In the genomic region with DNA sequence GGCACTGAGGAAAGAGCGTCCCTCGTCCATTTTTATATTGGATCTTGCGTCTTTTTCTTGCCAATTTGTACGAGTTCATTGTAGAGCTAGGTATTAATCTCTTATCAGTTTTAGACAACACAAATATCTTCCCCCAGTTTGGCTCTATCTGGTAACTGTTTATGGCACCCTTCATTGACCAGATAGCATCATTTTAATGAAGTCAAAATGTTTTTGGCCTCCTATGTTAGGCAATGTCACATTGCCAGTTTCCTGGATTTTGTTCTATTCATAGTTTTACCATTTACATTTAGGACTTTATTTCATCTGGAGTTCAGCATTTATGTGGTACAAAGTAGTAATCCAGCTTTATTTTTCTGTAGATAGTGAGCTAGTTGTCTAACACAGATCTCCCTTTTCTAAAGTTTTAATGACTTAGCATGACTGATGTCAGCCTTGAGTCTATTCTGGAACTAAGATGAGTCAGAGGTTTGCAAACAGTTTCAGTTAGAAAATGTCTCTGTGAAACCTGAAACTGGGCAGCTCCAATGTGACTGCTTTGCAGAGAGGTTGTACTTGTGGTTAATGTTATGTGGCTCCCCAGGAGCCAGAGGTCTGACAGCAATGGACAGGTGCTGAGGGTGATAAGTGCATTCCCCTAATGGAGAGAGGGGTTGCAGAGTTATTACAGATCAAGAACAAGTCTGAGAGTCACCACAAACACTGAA, we compare ENCODE assay signal across 1 cellular context.
TF ChIP-seq lines count a peak whose summit lies in the region.

No MANE protein-coding gene starts in this region.

TF ChIP-seq in HepG2, 621 proteins besides CTCF, POLR2A, EP300 and RAD21 (continued from another document and continues in another):
- TF ChIP-seq, protein P1, sequence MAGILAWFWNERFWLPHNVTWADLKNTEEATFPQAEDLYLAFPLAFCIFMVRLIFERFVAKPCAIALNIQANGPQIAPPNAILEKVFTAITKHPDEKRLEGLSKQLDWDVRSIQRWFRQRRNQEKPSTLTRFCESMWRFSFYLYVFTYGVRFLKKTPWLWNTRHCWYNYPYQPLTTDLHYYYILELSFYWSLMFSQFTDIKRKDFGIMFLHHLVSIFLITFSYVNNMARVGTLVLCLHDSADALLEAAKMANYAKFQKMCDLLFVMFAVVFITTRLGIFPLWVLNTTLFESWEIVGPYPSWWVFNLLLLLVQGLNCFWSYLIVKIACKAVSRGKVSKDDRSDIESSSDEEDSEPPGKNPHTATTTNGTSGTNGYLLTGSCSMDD (CRISPR knock-in tag; IDR thresholded peaks at IDR 0.05), result no peak
- TF ChIP-seq, protein P2, sequence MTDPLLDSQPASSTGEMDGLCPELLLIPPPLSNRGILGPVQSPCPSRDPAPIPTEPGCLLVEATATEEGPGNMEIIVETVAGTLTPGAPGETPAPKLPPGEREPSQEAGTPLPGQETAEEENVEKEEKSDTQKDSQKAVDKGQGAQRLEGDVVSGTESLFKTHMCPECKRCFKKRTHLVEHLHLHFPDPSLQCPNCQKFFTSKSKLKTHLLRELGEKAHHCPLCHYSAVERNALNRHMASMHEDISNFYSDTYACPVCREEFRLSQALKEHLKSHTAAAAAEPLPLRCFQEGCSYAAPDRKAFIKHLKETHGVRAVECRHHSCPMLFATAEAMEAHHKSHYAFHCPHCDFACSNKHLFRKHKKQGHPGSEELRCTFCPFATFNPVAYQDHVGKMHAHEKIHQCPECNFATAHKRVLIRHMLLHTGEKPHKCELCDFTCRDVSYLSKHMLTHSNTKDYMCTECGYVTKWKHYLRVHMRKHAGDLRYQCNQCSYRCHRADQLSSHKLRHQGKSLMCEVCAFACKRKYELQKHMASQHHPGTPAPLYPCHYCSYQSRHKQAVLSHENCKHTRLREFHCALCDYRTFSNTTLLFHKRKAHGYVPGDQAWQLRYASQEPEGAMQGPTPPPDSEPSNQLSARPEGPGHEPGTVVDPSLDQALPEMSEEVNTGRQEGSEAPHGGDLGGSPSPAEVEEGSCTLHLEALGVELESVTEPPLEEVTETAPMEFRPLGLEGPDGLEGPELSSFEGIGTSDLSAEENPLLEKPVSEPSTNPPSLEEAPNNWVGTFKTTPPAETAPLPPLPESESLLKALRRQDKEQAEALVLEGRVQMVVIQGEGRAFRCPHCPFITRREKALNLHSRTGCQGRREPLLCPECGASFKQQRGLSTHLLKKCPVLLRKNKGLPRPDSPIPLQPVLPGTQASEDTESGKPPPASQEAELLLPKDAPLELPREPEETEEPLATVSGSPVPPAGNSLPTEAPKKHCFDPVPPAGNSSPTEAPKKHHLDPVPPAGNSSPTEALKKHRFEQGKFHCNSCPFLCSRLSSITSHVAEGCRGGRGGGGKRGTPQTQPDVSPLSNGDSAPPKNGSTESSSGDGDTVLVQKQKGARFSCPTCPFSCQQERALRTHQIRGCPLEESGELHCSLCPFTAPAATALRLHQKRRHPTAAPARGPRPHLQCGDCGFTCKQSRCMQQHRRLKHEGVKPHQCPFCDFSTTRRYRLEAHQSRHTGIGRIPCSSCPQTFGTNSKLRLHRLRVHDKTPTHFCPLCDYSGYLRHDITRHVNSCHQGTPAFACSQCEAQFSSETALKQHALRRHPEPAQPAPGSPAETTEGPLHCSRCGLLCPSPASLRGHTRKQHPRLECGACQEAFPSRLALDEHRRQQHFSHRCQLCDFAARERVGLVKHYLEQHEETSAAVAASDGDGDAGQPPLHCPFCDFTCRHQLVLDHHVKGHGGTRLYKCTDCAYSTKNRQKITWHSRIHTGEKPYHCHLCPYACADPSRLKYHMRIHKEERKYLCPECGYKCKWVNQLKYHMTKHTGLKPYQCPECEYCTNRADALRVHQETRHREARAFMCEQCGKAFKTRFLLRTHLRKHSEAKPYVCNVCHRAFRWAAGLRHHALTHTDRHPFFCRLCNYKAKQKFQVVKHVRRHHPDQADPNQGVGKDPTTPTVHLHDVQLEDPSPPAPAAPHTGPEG (CRISPR knock-in tag; IDR thresholded peaks at IDR 0.05), result peak; percentile 44; the same call in 1 of the 2 replicates
- TF ChIP-seq, protein P3, sequence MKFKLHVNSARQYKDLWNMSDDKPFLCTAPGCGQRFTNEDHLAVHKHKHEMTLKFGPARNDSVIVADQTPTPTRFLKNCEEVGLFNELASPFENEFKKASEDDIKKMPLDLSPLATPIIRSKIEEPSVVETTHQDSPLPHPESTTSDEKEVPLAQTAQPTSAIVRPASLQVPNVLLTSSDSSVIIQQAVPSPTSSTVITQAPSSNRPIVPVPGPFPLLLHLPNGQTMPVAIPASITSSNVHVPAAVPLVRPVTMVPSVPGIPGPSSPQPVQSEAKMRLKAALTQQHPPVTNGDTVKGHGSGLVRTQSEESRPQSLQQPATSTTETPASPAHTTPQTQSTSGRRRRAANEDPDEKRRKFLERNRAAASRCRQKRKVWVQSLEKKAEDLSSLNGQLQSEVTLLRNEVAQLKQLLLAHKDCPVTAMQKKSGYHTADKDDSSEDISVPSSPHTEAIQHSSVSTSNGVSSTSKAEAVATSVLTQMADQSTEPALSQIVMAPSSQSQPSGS (CRISPR knock-in tag; IDR thresholded peaks at IDR 0.05), result peak; percentile 32; the same call in 1 of the 2 replicates
- TF ChIP-seq ZNF792 (CRISPR knock-in tag; IDR thresholded peaks at IDR 0.05) (peak; percentile 98), HNRNPK (IDR thresholded peaks at IDR 0.05; ENCODE audit: low read depth, low read length, poor library complexity, severe bottlenecking) (no peak), SMAD1 (CRISPR knock-in tag; IDR thresholded peaks at IDR 0.05; ENCODE audit: borderline replicate concordance, low read depth) (no peak), FOXA1 (IDR thresholded peaks at IDR 0.05) (no peak), FOXA1 (CRISPR knock-in tag; IDR thresholded peaks at IDR 0.05) (no peak), ZNF589 (CRISPR knock-in tag; conservative IDR thresholded peaks at IDR 0.05) (no peak), ZNF563 (CRISPR knock-in tag; IDR thresholded peaks at IDR 0.05) (no peak), MLLT10 (CRISPR knock-in tag; IDR thresholded peaks at IDR 0.05) (no peak), MXD4 (CRISPR knock-in tag; IDR thresholded peaks at IDR 0.05) (no peak), ESRRA (CRISPR knock-in tag; IDR thresholded peaks at IDR 0.05; ENCODE audit: low read depth) (no peak), ARHGAP35 (CRISPR knock-in tag; IDR thresholded peaks at IDR 0.05; ENCODE audit: borderline replicate concordance) (no peak), NPAS2 (CRISPR knock-in tag; IDR thresholded peaks at IDR 0.05; ENCODE audit: borderline replicate concordance) (no peak), ZKSCAN1 (IDR thresholded peaks at IDR 0.05; ENCODE audit: low read length) (no peak), TP53 (CRISPR knock-in tag; conservative IDR thresholded peaks at IDR 0.05) (no peak), ONECUT2 (CRISPR knock-in tag; IDR thresholded peaks at IDR 0.05) (no peak)
- TF ChIP-seq, protein P4, sequence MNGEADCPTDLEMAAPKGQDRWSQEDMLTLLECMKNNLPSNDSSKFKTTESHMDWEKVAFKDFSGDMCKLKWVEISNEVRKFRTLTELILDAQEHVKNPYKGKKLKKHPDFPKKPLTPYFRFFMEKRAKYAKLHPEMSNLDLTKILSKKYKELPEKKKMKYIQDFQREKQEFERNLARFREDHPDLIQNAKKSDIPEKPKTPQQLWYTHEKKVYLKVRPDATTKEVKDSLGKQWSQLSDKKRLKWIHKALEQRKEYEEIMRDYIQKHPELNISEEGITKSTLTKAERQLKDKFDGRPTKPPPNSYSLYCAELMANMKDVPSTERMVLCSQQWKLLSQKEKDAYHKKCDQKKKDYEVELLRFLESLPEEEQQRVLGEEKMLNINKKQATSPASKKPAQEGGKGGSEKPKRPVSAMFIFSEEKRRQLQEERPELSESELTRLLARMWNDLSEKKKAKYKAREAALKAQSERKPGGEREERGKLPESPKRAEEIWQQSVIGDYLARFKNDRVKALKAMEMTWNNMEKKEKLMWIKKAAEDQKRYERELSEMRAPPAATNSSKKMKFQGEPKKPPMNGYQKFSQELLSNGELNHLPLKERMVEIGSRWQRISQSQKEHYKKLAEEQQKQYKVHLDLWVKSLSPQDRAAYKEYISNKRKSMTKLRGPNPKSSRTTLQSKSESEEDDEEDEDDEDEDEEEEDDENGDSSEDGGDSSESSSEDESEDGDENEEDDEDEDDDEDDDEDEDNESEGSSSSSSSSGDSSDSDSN (CRISPR knock-in tag; IDR thresholded peaks at IDR 0.05), result no peak
- TF ChIP-seq, protein P5, sequence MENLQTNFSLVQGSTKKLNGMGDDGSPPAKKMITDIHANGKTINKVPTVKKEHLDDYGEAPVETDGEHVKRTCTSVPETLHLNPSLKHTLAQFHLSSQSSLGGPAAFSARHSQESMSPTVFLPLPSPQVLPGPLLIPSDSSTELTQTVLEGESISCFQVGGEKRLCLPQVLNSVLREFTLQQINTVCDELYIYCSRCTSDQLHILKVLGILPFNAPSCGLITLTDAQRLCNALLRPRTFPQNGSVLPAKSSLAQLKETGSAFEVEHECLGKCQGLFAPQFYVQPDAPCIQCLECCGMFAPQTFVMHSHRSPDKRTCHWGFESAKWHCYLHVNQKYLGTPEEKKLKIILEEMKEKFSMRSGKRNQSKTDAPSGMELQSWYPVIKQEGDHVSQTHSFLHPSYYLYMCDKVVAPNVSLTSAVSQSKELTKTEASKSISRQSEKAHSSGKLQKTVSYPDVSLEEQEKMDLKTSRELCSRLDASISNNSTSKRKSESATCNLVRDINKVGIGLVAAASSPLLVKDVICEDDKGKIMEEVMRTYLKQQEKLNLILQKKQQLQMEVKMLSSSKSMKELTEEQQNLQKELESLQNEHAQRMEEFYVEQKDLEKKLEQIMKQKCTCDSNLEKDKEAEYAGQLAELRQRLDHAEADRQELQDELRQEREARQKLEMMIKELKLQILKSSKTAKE (CRISPR knock-in tag; IDR thresholded peaks at IDR 0.05; ENCODE audit: borderline replicate concordance), result no peak
- TF ChIP-seq, protein P6, sequence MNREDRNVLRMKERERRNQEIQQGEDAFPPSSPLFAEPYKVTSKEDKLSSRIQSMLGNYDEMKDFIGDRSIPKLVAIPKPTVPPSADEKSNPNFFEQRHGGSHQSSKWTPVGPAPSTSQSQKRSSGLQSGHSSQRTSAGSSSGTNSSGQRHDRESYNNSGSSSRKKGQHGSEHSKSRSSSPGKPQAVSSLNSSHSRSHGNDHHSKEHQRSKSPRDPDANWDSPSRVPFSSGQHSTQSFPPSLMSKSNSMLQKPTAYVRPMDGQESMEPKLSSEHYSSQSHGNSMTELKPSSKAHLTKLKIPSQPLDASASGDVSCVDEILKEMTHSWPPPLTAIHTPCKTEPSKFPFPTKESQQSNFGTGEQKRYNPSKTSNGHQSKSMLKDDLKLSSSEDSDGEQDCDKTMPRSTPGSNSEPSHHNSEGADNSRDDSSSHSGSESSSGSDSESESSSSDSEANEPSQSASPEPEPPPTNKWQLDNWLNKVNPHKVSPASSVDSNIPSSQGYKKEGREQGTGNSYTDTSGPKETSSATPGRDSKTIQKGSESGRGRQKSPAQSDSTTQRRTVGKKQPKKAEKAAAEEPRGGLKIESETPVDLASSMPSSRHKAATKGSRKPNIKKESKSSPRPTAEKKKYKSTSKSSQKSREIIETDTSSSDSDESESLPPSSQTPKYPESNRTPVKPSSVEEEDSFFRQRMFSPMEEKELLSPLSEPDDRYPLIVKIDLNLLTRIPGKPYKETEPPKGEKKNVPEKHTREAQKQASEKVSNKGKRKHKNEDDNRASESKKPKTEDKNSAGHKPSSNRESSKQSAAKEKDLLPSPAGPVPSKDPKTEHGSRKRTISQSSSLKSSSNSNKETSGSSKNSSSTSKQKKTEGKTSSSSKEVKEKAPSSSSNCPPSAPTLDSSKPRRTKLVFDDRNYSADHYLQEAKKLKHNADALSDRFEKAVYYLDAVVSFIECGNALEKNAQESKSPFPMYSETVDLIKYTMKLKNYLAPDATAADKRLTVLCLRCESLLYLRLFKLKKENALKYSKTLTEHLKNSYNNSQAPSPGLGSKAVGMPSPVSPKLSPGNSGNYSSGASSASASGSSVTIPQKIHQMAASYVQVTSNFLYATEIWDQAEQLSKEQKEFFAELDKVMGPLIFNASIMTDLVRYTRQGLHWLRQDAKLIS (CRISPR knock-in tag; IDR thresholded peaks at IDR 0.05), result no peak
- TF ChIP-seq, protein P7, sequence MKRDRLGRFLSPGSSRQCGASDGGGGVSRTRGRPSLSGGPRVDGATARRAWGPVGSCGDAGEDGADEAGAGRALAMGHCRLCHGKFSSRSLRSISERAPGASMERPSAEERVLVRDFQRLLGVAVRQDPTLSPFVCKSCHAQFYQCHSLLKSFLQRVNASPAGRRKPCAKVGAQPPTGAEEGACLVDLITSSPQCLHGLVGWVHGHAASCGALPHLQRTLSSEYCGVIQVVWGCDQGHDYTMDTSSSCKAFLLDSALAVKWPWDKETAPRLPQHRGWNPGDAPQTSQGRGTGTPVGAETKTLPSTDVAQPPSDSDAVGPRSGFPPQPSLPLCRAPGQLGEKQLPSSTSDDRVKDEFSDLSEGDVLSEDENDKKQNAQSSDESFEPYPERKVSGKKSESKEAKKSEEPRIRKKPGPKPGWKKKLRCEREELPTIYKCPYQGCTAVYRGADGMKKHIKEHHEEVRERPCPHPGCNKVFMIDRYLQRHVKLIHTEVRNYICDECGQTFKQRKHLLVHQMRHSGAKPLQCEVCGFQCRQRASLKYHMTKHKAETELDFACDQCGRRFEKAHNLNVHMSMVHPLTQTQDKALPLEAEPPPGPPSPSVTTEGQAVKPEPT (CRISPR knock-in tag; IDR thresholded peaks at IDR 0.05; ENCODE audit: low read depth), result no peak
- TF ChIP-seq, protein P8, sequence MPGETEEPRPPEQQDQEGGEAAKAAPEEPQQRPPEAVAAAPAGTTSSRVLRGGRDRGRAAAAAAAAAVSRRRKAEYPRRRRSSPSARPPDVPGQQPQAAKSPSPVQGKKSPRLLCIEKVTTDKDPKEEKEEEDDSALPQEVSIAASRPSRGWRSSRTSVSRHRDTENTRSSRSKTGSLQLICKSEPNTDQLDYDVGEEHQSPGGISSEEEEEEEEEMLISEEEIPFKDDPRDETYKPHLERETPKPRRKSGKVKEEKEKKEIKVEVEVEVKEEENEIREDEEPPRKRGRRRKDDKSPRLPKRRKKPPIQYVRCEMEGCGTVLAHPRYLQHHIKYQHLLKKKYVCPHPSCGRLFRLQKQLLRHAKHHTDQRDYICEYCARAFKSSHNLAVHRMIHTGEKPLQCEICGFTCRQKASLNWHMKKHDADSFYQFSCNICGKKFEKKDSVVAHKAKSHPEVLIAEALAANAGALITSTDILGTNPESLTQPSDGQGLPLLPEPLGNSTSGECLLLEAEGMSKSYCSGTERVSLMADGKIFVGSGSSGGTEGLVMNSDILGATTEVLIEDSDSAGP (CRISPR knock-in tag; IDR thresholded peaks at IDR 0.05; ENCODE audit: borderline replicate concordance), result no peak
- TF ChIP-seq, protein P9, sequence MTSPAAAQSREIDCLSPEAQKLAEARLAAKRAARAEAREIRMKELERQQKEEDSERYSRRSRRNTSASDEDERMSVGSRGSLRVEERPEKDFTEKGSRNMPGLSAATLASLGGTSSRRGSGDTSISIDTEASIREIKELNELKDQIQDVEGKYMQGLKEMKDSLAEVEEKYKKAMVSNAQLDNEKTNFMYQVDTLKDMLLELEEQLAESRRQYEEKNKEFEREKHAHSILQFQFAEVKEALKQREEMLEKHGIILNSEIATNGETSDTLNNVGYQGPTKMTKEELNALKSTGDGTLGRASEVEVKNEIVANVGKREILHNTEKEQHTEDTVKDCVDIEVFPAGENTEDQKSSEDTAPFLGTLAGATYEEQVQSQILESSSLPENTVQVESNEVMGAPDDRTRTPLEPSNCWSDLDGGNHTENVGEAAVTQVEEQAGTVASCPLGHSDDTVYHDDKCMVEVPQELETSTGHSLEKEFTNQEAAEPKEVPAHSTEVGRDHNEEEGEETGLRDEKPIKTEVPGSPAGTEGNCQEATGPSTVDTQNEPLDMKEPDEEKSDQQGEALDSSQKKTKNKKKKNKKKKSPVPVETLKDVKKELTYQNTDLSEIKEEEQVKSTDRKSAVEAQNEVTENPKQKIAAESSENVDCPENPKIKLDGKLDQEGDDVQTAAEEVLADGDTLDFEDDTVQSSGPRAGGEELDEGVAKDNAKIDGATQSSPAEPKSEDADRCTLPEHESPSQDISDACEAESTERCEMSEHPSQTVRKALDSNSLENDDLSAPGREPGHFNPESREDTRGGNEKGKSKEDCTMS (CRISPR knock-in tag; conservative IDR thresholded peaks at IDR 0.05), result no peak
